ENCODE assay signal across 10 cellular contexts in the genomic region with DNA sequence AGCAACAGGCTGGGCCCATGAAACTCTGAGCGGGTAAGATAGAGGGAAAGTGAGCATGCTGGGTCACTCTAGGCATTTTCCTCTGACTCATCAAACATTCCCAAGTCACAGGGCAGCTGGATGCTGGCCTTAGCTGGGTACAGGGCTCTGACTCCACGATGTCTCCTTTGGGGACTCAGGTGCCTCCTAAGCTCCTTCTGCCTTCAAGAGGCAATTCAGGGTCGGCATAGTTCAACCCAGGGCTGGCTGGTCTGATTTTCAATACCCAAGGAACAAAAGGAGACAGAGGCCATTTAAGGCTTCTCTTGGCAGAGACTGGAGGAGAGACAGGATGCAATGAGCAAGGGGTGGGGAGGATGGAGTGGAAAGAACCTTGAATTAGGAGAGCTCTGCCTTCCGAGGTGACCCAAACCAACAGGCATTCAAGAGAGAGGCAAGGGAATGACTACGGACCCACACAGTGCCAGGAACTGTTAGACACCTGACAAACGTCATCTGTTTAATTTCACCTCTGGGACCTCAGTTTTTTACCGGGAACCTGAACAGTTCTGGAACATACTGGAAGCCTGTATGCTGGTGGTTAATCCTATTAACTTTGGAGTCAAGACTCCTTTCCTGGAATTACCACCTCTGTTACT. TPM values are rescaled to one million over a fixed set of nuclear protein-coding genes. Genes with fewer than 3 reads are reported as not detected.
DNase-seq lines count a peak whose midpoint lies in the region; ATAC-seq, FAIRE-seq and TF ChIP-seq lines count a peak whose summit lies in the region.
"Had no signal": no experiment of that assay in that cellular context is flagged by ENCODE, and none has a peak within 500 bp of the region (broad histone marks: within the 10 kb centered on the region; RNA-seq: fewer than 3 reads in every experiment).

No MANE protein-coding gene starts in this region.

- TF ChIP-seq CTCF in bronchial epithelial cell (IDR thresholded peaks at IDR 0.05; ENCODE audit: insufficient read depth, low read length, severe bottlenecking) (no peak), lower leg skin (IDR thresholded peaks at IDR 0.05) (no peak), vagina (IDR thresholded peaks at IDR 0.05) (no peak)

- DNase-seq in Right ventricle myocardium superior (peak; percentile 35), cardiac septum (ENCODE audit: low spot score) (no peak), bronchial epithelial cell (ENCODE audit: low read depth) (peak; percentile 69), lower leg skin (ENCODE audit: low spot score in 2 of 2) (no peak), vagina (ENCODE audit: extremely low spot score in 2 of 2) (no peak)
- DNase-seq: activated CD4-positive, CD25-positive, alpha-beta regulatory T cell treated with anti-CD3 and anti-CD28 coated beads, Interleukin-2, amount 50 U/mL, for 72 hours had no signal

- no peak for TF ChIP-seq POLR2A in lower leg skin (IDR thresholded peaks at IDR 0.05)
- TF ChIP-seq POLR2A in vagina (IDR thresholded peaks at IDR 0.05), result no peak

- peak overlapping the region; percentile 73 for H3K4me3 ChIP-seq in bronchial epithelial cell (ENCODE audit: low read depth, low read length)
- peak overlapping the region; percentile 47 for H3K4me3 ChIP-seq in lower leg skin (ENCODE audit: low read depth, poor library complexity, severe bottlenecking)
- H3K4me3 ChIP-seq in vagina, result peak overlapping the region; percentile 81 to 97

- WGBS in lower leg skin, 2 donors, result 7 to 16% methylated on average over 7 of the region's 7 CpGs

- no peaks in the 10 kb centered on the region for H3K9me3 ChIP-seq in vagina

- H3K4me1 ChIP-seq in vagina, result peaks cover 44% of the 10 kb centered on the region

- H3K27me3 ChIP-seq in bronchial epithelial cell (ENCODE audit: control insufficient read depth, insufficient read depth, low read length) (no peaks in the 10 kb centered on the region), vagina (no peaks in the 10 kb centered on the region)

- intact Hi-C loops in Right ventricle myocardium superior (cut with DNase I), result no loop called here
- intact Hi-C loops in cardiac septum (cut with DNase I), result loop anchor here (2.0 kb wide), 1 partner anchor 69 kb away; a partner anchor contains a TSS
- intact Hi-C loops in lower leg skin (cut with DNase I; ENCODE audit: low total_unique reads), result no loop called here
- intact Hi-C loops in vagina (cut with DNase I), result loop anchor here (2.0 kb wide), 1 partner anchor 23 kb away; no protein-coding TSS in a partner anchor

- no peak for ATAC-seq in Right ventricle myocardium superior (ENCODE audit: poor library complexity)
- ATAC-seq in GM18502 (IDR thresholded peaks at IDR 0.05; ENCODE audit: poor library complexity, unreplicated experiment), result no peak
- no peak for ATAC-seq in GM19351 (IDR thresholded peaks at IDR 0.05; ENCODE audit: unreplicated experiment)
- no peak for ATAC-seq in HG03045 (IDR thresholded peaks at IDR 0.05; ENCODE audit: unreplicated experiment)

- peak overlapping the region; percentile 98 for H3K27ac ChIP-seq in vagina

- FAIRE-seq in bronchial epithelial cell (lab: Jason Lieb, UNC), result no peak
- FAIRE-seq: G401.6 had no signal

- H3K36me3 ChIP-seq in bronchial epithelial cell (ENCODE audit: control insufficient read depth, insufficient read depth, low read length) (peaks cover 15% of the 10 kb centered on the region), vagina (peaks cover 0 to 28% of the 10 kb centered on the region in 2 donors)

RNA-seq across cellular contexts. Expression of a gene that starts 0.9 kb away (rescaled TPM):
- total RNA-seq in Right ventricle myocardium superior (145 TPM), cardiac septum (129 TPM), bronchial epithelial cell (17.9 and 20.2 TPM in 2 replicates), lower leg skin (100 to 1,000 TPM in 2 of 4 donors, 10 to 100 TPM in 2; 74.2 to 149 (median 93.8) TPM), vagina (54.3 TPM)

RNA-seq across cellular contexts. Expression of a gene that starts 10.0 kb away (rescaled TPM):
- total RNA-seq in Right ventricle myocardium superior (10.6 TPM), cardiac septum (7.9 TPM), bronchial epithelial cell (4.7 and 17.0 TPM in 2 replicates), lower leg skin (1 to 10 TPM; 5.0 to 9.1 (median 7.6) TPM), vagina (32.7 TPM)

RNA-seq across cellular contexts. Expression of a gene that starts 24.2 kb away (rescaled TPM):
- total RNA-seq in Right ventricle myocardium superior (33.4 TPM), cardiac septum (39.5 TPM), bronchial epithelial cell (10.5 and 14.6 TPM in 2 replicates), lower leg skin (10 to 100 TPM; 33.2 to 62.5 (median 41.5) TPM), vagina (63.3 TPM)

RNA-seq across cellular contexts. Expression of a gene that starts 42.5 kb away (rescaled TPM):
- total RNA-seq in Right ventricle myocardium superior, result 9.1 TPM
- 12.1 TPM for total RNA-seq in cardiac septum
- total RNA-seq in bronchial epithelial cell, result 13.2 and 21.1 TPM in 2 replicates
- total RNA-seq in lower leg skin, result 10 to 100 TPM; 23.1 to 36.3 (median 32.2) TPM
- total RNA-seq in vagina, result 59.9 TPM

RNA-seq across cellular contexts. Expression of a gene that starts 50.5 kb away (rescaled TPM):
- 113 TPM for total RNA-seq in Right ventricle myocardium superior
- total RNA-seq in cardiac septum, result 76.3 TPM
- total RNA-seq in bronchial epithelial cell, result 27.4 and 31.7 TPM in 2 replicates
- total RNA-seq in lower leg skin, result 10 to 100 TPM; 36.5 to 64.7 (median 49.0) TPM
- 67.8 TPM for total RNA-seq in vagina

Comparison
In these comparisons a context has a peak if more than half of its experiments do, and no peak if none do; other contexts are left out.
1. DNase-seq: peak in Right ventricle myocardium superior (single experiment) and bronchial epithelial cell (single experiment); none in cardiac septum (single experiment), lower leg skin (0 of 2) and vagina (0 of 2).
2. intact Hi-C loops: an anchor here in cardiac septum (2.0 kb wide) and vagina (2.0 kb wide); none called in Right ventricle myocardium superior and lower leg skin.
3. Peak in every context shown above with its lines, with median percentiles within 50 percentile points of each other: H3K4me3 ChIP-seq.